ENCODE assay signal across 20 cellular contexts in the genomic region with DNA sequence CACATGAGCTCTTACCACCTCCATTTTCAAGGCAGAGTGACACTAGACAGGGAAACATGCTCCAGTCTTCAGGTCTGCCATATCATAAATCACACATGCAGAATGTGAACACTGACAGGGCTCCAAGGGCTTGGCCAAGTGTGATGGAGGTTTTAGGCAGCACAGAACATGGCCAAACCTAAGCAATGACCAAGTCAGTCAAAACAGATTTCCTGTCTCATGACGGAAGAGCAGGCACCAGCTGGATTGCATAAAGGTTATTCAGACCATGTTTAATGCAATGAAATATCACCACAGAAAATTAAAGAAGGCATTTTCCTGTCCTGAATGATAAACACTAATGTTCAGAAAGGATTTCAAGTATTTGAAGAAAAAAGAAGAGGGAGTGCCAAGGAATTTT.
"Had no signal": no experiment of that assay in that cellular context is flagged by ENCODE, and none has a peak within 500 bp of the region (broad histone marks: within the 10 kb centered on the region; RNA-seq: fewer than 3 reads in every experiment).

No MANE protein-coding gene starts in this region.

- H3K27me3 Mint-ChIP-seq: activated T-helper 17 cell treated with anti-CD3 and anti-CD28 coated beads, Interleukin-2, amount 50 U/mL, for 72 hours had no signal

- H3K27me3 ChIP-seq: gastrocnemius medialis, sigmoid colon, upper lobe of left lung had no signal

- H3K4me3 Mint-ChIP-seq: activated naive CD4-positive, alpha-beta T cell treated with anti-CD3 and anti-CD28 coated beads, Interleukin-2, amount 10 ng/mL, durations not matched to agents 7 days and 5 days; activated T-helper 17 cell treated with anti-CD3 and anti-CD28 coated beads, Interleukin-2, amount 50 U/mL, for 72 hours; brain; dendritic cell treated with granulocyte-macrophage colony-stimulating factor and Interleukin-4, amounts not matched to agents 40 ng/mL and 50 ng/mL, for 4 days; effector memory CD8-positive, alpha-beta T cell; memory B cell; natural killer cell treated with Interleukin-12 subunit alpha and Interleukin-12 subunit beta and Interleukin-15 and Interleukin-18, amount 100 ng/mL, for 72 hours; T-helper 1 cell treated with Interleukin-12 subunit alpha and Interleukin-12 subunit beta and Interleukin-4 antibody, amounts not matched to agents 30 μg/mL and 1 μg/mL, for 36 hours; WTC11 had no signal

- H3K9me3 ChIP-seq: adrenal gland, gastrocnemius medialis, heart right ventricle, left lung, sigmoid colon, suprapubic skin, upper lobe of left lung had no signal

- DNase-seq: activated CD4-positive, alpha-beta T cell treated with anti-CD3 and anti-CD28 coated beads for 48 hours; activated naive CD4-positive, alpha-beta T cell treated with anti-CD3 and anti-CD28 coated beads, Interleukin-2, amount 10 ng/mL, durations not matched to agents 7 days and 5 days; adrenal gland; effector memory CD8-positive, alpha-beta T cell; gastrocnemius medialis; heart right ventricle; islet precursor cell; left lung; sigmoid colon; stimulated activated CD4-positive, alpha-beta T cell treated with anti-CD3 and anti-CD28 coated beads, Interleukin-2, amount 100 ng/mL, for 48 hours; stimulated activated naive CD4-positive, alpha-beta T cell treated with Interleukin-2 at 50 U/mL for 16 hours; upper lobe of left lung had no signal

- H3K4me3 ChIP-seq: adrenal gland, gastrocnemius medialis, heart right ventricle, left lung, sigmoid colon, suprapubic skin, upper lobe of left lung had no signal

- H3K4me1 ChIP-seq: adrenal gland, left lung, suprapubic skin, upper lobe of left lung had no signal

- H3K9me3 Mint-ChIP-seq: activated naive CD4-positive, alpha-beta T cell treated with anti-CD3 and anti-CD28 coated beads, Interleukin-2, amount 10 ng/mL, durations not matched to agents 7 days and 5 days; activated T-helper 17 cell treated with anti-CD3 and anti-CD28 coated beads, Interleukin-2, amount 50 U/mL, for 72 hours; brain; dendritic cell treated with granulocyte-macrophage colony-stimulating factor and Interleukin-4, amounts not matched to agents 40 ng/mL and 50 ng/mL, for 4 days; effector memory CD8-positive, alpha-beta T cell; memory B cell; natural killer cell treated with Interleukin-12 subunit alpha and Interleukin-12 subunit beta and Interleukin-15 and Interleukin-18, amount 100 ng/mL, for 72 hours; T-helper 1 cell treated with Interleukin-12 subunit alpha and Interleukin-12 subunit beta and Interleukin-4 antibody, amounts not matched to agents 30 μg/mL and 1 μg/mL, for 36 hours; WTC11 had no signal

- H3K27ac ChIP-seq: adrenal gland, gastrocnemius medialis, heart right ventricle, left lung, sigmoid colon, suprapubic skin, upper lobe of left lung had no signal

- H3K27ac Mint-ChIP-seq: activated naive CD4-positive, alpha-beta T cell treated with anti-CD3 and anti-CD28 coated beads, Interleukin-2, amount 10 ng/mL, durations not matched to agents 7 days and 5 days; activated T-helper 17 cell treated with anti-CD3 and anti-CD28 coated beads, Interleukin-2, amount 50 U/mL, for 72 hours; dendritic cell treated with granulocyte-macrophage colony-stimulating factor and Interleukin-4, amounts not matched to agents 40 ng/mL and 50 ng/mL, for 4 days; effector memory CD8-positive, alpha-beta T cell; memory B cell; T-helper 1 cell treated with Interleukin-12 subunit alpha and Interleukin-12 subunit beta and Interleukin-4 antibody, amounts not matched to agents 30 μg/mL and 1 μg/mL, for 36 hours; WTC11 had no signal

- H3K4me1 Mint-ChIP-seq: activated naive CD4-positive, alpha-beta T cell treated with anti-CD3 and anti-CD28 coated beads, Interleukin-2, amount 10 ng/mL, durations not matched to agents 7 days and 5 days had no signal

- H3K36me3 Mint-ChIP-seq: activated naive CD4-positive, alpha-beta T cell treated with anti-CD3 and anti-CD28 coated beads, Interleukin-2, amount 10 ng/mL, durations not matched to agents 7 days and 5 days; brain; memory B cell; natural killer cell treated with Interleukin-12 subunit alpha and Interleukin-12 subunit beta and Interleukin-15 and Interleukin-18, amount 100 ng/mL, for 72 hours; WTC11 had no signal
